In the genomic region with DNA sequence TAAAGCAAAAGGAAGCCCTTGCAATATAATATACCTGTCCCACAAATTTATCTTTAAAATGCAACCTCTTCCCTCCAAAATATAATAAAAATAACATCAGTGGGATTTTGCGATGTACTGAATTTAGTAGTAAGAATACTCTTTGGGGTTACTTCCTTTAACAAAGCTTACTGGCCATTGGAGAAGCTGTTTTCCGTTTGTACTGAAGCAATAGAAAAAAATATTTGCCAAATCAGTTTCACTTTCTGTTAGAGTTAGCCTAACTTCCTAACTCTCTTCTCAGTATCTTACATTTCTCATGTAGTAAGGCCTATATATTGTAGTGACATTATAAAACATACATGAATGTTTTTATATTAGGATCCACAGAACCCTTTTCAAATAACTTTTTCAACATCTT, we compare ENCODE assay signal across 9 cellular contexts. TPM values are rescaled to one million over a fixed set of nuclear protein-coding genes. Genes with fewer than 3 reads are reported as not detected.
DNase-seq lines count a peak whose midpoint lies in the region; ATAC-seq and TF ChIP-seq lines count a peak whose summit lies in the region.
"Had no signal": no experiment of that assay in that cellular context is flagged by ENCODE, and none has a peak within 500 bp of the region (broad histone marks: within the 10 kb centered on the region; RNA-seq: fewer than 3 reads in every experiment).

No MANE protein-coding gene starts in this region.

- peak overlapping the region; percentile 24 for H3K4me2 ChIP-seq in hepatocyte

- H3K9me3 Mint-ChIP-seq in activated naive CD4-positive, alpha-beta T cell treated with anti-CD3 and anti-CD28 coated beads, Interleukin-2, amount 10 ng/mL, durations not matched to agents 7 days and 5 days = no peaks in the 10 kb centered on the region
- no peaks in the 10 kb centered on the region for H3K9me3 Mint-ChIP-seq in activated CD4-positive, alpha-beta memory T cell treated with anti-CD3 and anti-CD28 coated beads, Interleukin-2, amount 10 ng/mL, durations not matched to agents 7 days and 5 days

- POLR2A ChIA-PET in activated CD4-positive, alpha-beta memory T cell treated with anti-CD3 and anti-CD28 coated beads, Interleukin-2, amount 10 ng/mL, durations not matched to agents 7 days and 5 days (lab: Charles Lee) = interaction anchor here (1.0 to 2.1 kb wide), 7 partner anchors 9 to 1555 kb away, joined by 3 to 10 read pairs (median 3); a partner anchor contains a TSS

- peaks cover 7% of the 10 kb centered on the region for H3K27me3 Mint-ChIP-seq in activated naive CD4-positive, alpha-beta T cell treated with anti-CD3 and anti-CD28 coated beads, Interleukin-2, amount 10 ng/mL, durations not matched to agents 7 days and 5 days
- H3K27me3 Mint-ChIP-seq in activated CD4-positive, alpha-beta memory T cell treated with anti-CD3 and anti-CD28 coated beads, Interleukin-2, amount 10 ng/mL, durations not matched to agents 7 days and 5 days = no peaks in the 10 kb centered on the region

- peaks cover 63% of the 10 kb centered on the region for H3K36me3 Mint-ChIP-seq in activated naive CD4-positive, alpha-beta T cell treated with anti-CD3 and anti-CD28 coated beads, Interleukin-2, amount 10 ng/mL, durations not matched to agents 7 days and 5 days
- H3K36me3 Mint-ChIP-seq in activated CD4-positive, alpha-beta memory T cell treated with anti-CD3 and anti-CD28 coated beads, Interleukin-2, amount 10 ng/mL, durations not matched to agents 7 days and 5 days (ENCODE audit: low read depth) = peaks cover 71% of the 10 kb centered on the region

- H3K9me2 ChIP-seq in hepatocyte (replicated peaks; ENCODE audit: insufficient read depth) = no peaks in the 10 kb centered on the region

- H3K4me3 ChIP-seq in hepatocyte (no peak overlapping the region), tibial nerve (peak overlapping the region in 2 of 4 donors; percentile 4 to 14)

- no peak for ATAC-seq in GM18519 (IDR thresholded peaks at IDR 0.05; ENCODE audit: low FRiP score, unreplicated experiment)

- H3K9me3 ChIP-seq in hepatocyte (ENCODE audit: low read depth) (no peaks in the 10 kb centered on the region), tibial nerve (no peaks in the 10 kb centered on the region)

- no peaks in the 10 kb centered on the region for H3K36me3 ChIP-seq in hepatocyte (replicated peaks; ENCODE audit: insufficient read depth, low read depth)
- H3K36me3 ChIP-seq in tibial nerve = peaks cover 0 to 15% (median 0%) of the 10 kb centered on the region in 3 donors

- TF ChIP-seq CTCF in hepatocyte (IDR thresholded peaks at IDR 0.05; ENCODE audit: poor library complexity) = no peak
- no peak for TF ChIP-seq CTCF in tibial nerve (IDR thresholded peaks at IDR 0.05)

- CTCF ChIA-PET in activated naive CD4-positive, alpha-beta T cell treated with anti-CD3 and anti-CD28 coated beads, Interleukin-2, amount 10 ng/mL, durations not matched to agents 7 days and 5 days (lab: Charles Lee) = interaction anchor here (1.3 kb wide), 1 partner anchor 726 kb away, joined by 4 read pairs; no protein-coding TSS in a partner anchor
- CTCF ChIA-PET in activated CD4-positive, alpha-beta memory T cell treated with anti-CD3 and anti-CD28 coated beads, Interleukin-2, amount 10 ng/mL, durations not matched to agents 7 days and 5 days (lab: Charles Lee) = interaction anchor here (1.5 kb wide), 1 partner anchor 113 kb away, joined by 6 read pairs; a partner anchor contains a TSS

- no peak overlapping the region for H2AFZ ChIP-seq in hepatocyte

- peak overlapping the region; percentile 93 for H3K27ac Mint-ChIP-seq in activated naive CD4-positive, alpha-beta T cell treated with anti-CD3 and anti-CD28 coated beads, Interleukin-2, amount 10 ng/mL, durations not matched to agents 7 days and 5 days
- H3K27ac Mint-ChIP-seq in activated CD4-positive, alpha-beta memory T cell treated with anti-CD3 and anti-CD28 coated beads, Interleukin-2, amount 10 ng/mL, durations not matched to agents 7 days and 5 days = peak overlapping the region; percentile 81

- DNase-seq in activated naive CD4-positive, alpha-beta T cell treated with anti-CD3 and anti-CD28 coated beads, Interleukin-2, amount 10 ng/mL, durations not matched to agents 7 days and 5 days = no peak
- DNase-seq in activated naive CD4-positive, alpha-beta T cell treated with anti-CD3 and anti-CD28 coated beads, Interleukin-2, amount 50 U/mL, for 16 hours = no peak
- no peak for DNase-seq in activated CD4-positive, alpha-beta memory T cell treated with anti-CD3 and anti-CD28 coated beads, Interleukin-2, amount 10 ng/mL, durations not matched to agents 7 days and 5 days
- DNase-seq in hepatocyte (ENCODE audit: low spot score) (no peak), tibial nerve (ENCODE audit: low spot score in 2 of 2) (no peak), DMS 273 treated with DMSO at 0.1 percent for 48 hours (lab: John Stamatoyannopoulos, UW) (no peak), cerebellar nuclear complex (lab: John Stamatoyannopoulos, UW) (no peak)

- H3K4me1 ChIP-seq in hepatocyte (ENCODE audit: insufficient read depth) (peaks cover 22% of the 10 kb centered on the region), tibial nerve (peaks cover 0 to 83% (median 58%) of the 10 kb centered on the region in 4 donors)

- H3K4me1 Mint-ChIP-seq in activated naive CD4-positive, alpha-beta T cell treated with anti-CD3 and anti-CD28 coated beads, Interleukin-2, amount 10 ng/mL, durations not matched to agents 7 days and 5 days = peaks cover 73% of the 10 kb centered on the region
- peaks cover 71% of the 10 kb centered on the region for H3K4me1 Mint-ChIP-seq in activated CD4-positive, alpha-beta memory T cell treated with anti-CD3 and anti-CD28 coated beads, Interleukin-2, amount 10 ng/mL, durations not matched to agents 7 days and 5 days

- H3K4me3 Mint-ChIP-seq in activated naive CD4-positive, alpha-beta T cell treated with anti-CD3 and anti-CD28 coated beads, Interleukin-2, amount 10 ng/mL, durations not matched to agents 7 days and 5 days = peak overlapping the region; percentile 79
- H3K4me3 Mint-ChIP-seq in activated CD4-positive, alpha-beta memory T cell treated with anti-CD3 and anti-CD28 coated beads, Interleukin-2, amount 10 ng/mL, durations not matched to agents 7 days and 5 days = peak overlapping the region; percentile 73

- WGBS in hepatocyte (ENCODE audit: low lambda C conversion rate, missing lambda C conversion rate) = 86% methylated on average over 2 of the region's 2 CpGs
- WGBS in tibial nerve, 2 donors = 7 to 16% methylated on average over 2 of the region's 2 CpGs

- TF ChIP-seq POLR2A in tibial nerve (IDR thresholded peaks at IDR 0.05) = no peak

- peaks cover 71% of the 10 kb centered on the region for H3K79me2 ChIP-seq in hepatocyte

- no peak for TF ChIP-seq EP300 in tibial nerve (IDR thresholded peaks at IDR 0.05)

- H3K27me3 ChIP-seq in hepatocyte (no peaks in the 10 kb centered on the region), tibial nerve (no peaks in the 10 kb centered on the region)

- H3K27ac ChIP-seq in hepatocyte (no peak overlapping the region), tibial nerve (peak overlapping the region in 3 of 4 donors; percentile 25 to 73 (median 61))
- H3K27ac ChIP-seq: C4-2B had no signal

- peaks cover 12% of the 10 kb centered on the region for H4K20me1 ChIP-seq in hepatocyte (ENCODE audit: insufficient read depth, poor library complexity, severe bottlenecking)

RNA-seq across cellular contexts. Expression of a gene that starts 3.7 kb away (rescaled TPM):
- 100 to 1,000 TPM; 134 to 135 TPM for total RNA-seq in activated CD4-positive, alpha-beta memory T cell treated with anti-CD3 and anti-CD28 coated beads, Interleukin-2, amount 10 ng/mL, durations not matched to agents 7 days and 5 days
- total RNA-seq in hepatocyte (53.5 and 54.3 TPM in 2 replicates), tibial nerve (10 to 100 TPM; 49.4 to 70.4 (median 55.6) TPM)
- polyA plus RNA-seq in hepatocyte = 70.5 and 86.5 TPM in 2 replicates
